Comparison of ENCODE assay signal across 21 cellular contexts in genomic region chr2:23145460-23145859, GRCh38.
"Had no signal": no experiment of that assay in that cellular context is flagged by ENCODE, and none has a peak within 500 bp of the region (broad histone marks: within the 10 kb centered on the region; RNA-seq: fewer than 3 reads in every experiment).

No MANE protein-coding gene starts in this region.

- H3K9me3 Mint-ChIP-seq: naive thymus-derived CD8-positive, alpha-beta T cell; stimulated activated memory B cell treated with anti-CD40 and anti-IgM and Interleukin-4, amounts not matched to agents 10 μg/mL and 1 μg/mL and 100 μg/mL, for 72 hours; stimulated activated naive CD8-positive, alpha-beta T cell treated with anti-CD3 and anti-CD28 coated beads, Interleukin-15, Interleukin-2, amounts not matched to agents 100 ng/mL and 50 ng/mL, for 24 hours had no signal

- FAIRE-seq: kidney had no signal

- H3K4me3 Mint-ChIP-seq: naive thymus-derived CD8-positive, alpha-beta T cell; neural crest cell; stimulated activated memory B cell treated with anti-CD40 and anti-IgM and Interleukin-4, amounts not matched to agents 10 μg/mL and 1 μg/mL and 100 μg/mL, for 72 hours; stimulated activated naive CD8-positive, alpha-beta T cell treated with anti-CD3 and anti-CD28 coated beads, Interleukin-15, Interleukin-2, amounts not matched to agents 100 ng/mL and 50 ng/mL, for 24 hours had no signal

- H3K27ac ChIP-seq: foreskin keratinocyte, hepatocyte, ovary, spleen, tibial artery, upper lobe of left lung, uterus had no signal

- H3K27me3 ChIP-seq: foreskin keratinocyte, hepatocyte, ovary, spleen, tibial artery, upper lobe of left lung, uterus had no signal

- H3K9me3 ChIP-seq: mucosa of descending colon, ovary, spleen, tibial artery, upper lobe of left lung, uterus had no signal

- H3K4me1 ChIP-seq: foreskin keratinocyte, spleen, tibial artery, upper lobe of left lung, uterus had no signal

- H3K4me1 Mint-ChIP-seq: naive thymus-derived CD8-positive, alpha-beta T cell; stimulated activated memory B cell treated with anti-CD40 and anti-IgM and Interleukin-4, amounts not matched to agents 10 μg/mL and 1 μg/mL and 100 μg/mL, for 72 hours had no signal

- H3K36me3 ChIP-seq: ovary, spleen, tibial artery, upper lobe of left lung, uterus had no signal

- H3K36me3 Mint-ChIP-seq: naive thymus-derived CD8-positive, alpha-beta T cell; stimulated activated memory B cell treated with anti-CD40 and anti-IgM and Interleukin-4, amounts not matched to agents 10 μg/mL and 1 μg/mL and 100 μg/mL, for 72 hours had no signal

- H3K4me3 ChIP-seq: hepatocyte, mucosa of descending colon, ovary, spleen, tibial artery, upper lobe of left lung, uterus had no signal

- ATAC-seq: foreskin keratinocyte; left colon; mucosa of descending colon; naive thymus-derived CD8-positive, alpha-beta T cell; sciatic nerve; stimulated activated memory B cell treated with anti-CD40 and anti-IgM and Interleukin-4, amounts not matched to agents 10 μg/mL and 1 μg/mL and 100 μg/mL, for 72 hours had no signal

- H3K27ac Mint-ChIP-seq: naive thymus-derived CD8-positive, alpha-beta T cell; stimulated activated memory B cell treated with anti-CD40 and anti-IgM and Interleukin-4, amounts not matched to agents 10 μg/mL and 1 μg/mL and 100 μg/mL, for 72 hours; stimulated activated naive CD8-positive, alpha-beta T cell treated with anti-CD3 and anti-CD28 coated beads, Interleukin-15, Interleukin-2, amounts not matched to agents 100 ng/mL and 50 ng/mL, for 24 hours had no signal

- DNase-seq: effector memory CD4-positive, alpha-beta T cell; erythroblast; foreskin keratinocyte; head of caudate nucleus; kidney; left colon; mucosa of descending colon; naive thymus-derived CD8-positive, alpha-beta T cell; ovary; spleen; stimulated activated CD4-positive, alpha-beta T cell treated with anti-CD3 and anti-CD28 coated beads, Interleukin-15, amount 100 ng/mL, for 24 hours; stimulated activated CD4-positive, alpha-beta T cell treated with anti-CD3 and anti-CD28 coated beads, Interleukin-1b, Interleukin-23, amount 100 ng/mL, for 48 hours; stimulated activated CD4-positive, alpha-beta T cell treated with anti-CD3 and anti-CD28 coated beads, Interleukin-4, amount 100 ng/mL, for 24 hours; tibial artery; upper lobe of left lung; uterus had no signal
